ENCODE assay signal across 1 cellular context in genomic region chr12:100437038-100437841, GRCh38.
TF ChIP-seq lines count a peak whose summit lies in the region.

No MANE protein-coding gene starts in this region.

TF ChIP-seq in K562, 482 proteins besides CTCF, POLR2A, EP300 and RAD21 (continued from another document and continues in another):
- no peak for TF ChIP-seq NR0B1 (IDR thresholded peaks at IDR 0.05; ENCODE audit: partially characterized antibody)
- TF ChIP-seq CGGBP1 (CRISPR knock-in tag; IDR thresholded peaks at IDR 0.05) = no peak
- no peak for TF ChIP-seq MTA1 (IDR thresholded peaks at IDR 0.05; ENCODE audit: borderline replicate concordance)
- no peak for TF ChIP-seq CREB3L1 (IDR thresholded peaks at IDR 0.05; ENCODE audit: borderline replicate concordance, low read depth)
- no peak for TF ChIP-seq EHMT2 (IDR thresholded peaks at IDR 0.05)
- no peak for TF ChIP-seq ILF3 (IDR thresholded peaks at IDR 0.05; ENCODE audit: borderline replicate concordance)
- TF ChIP-seq CREB5 (CRISPR knock-in tag; IDR thresholded peaks at IDR 0.05) = no peak
- TF ChIP-seq HDAC2 (IDR thresholded peaks at IDR 0.05) = no peak
- no peak for TF ChIP-seq GATAD2B (IDR thresholded peaks at IDR 0.05; ENCODE audit: borderline replicate concordance)
- no peak for TF ChIP-seq NR4A1 (CRISPR knock-in tag; IDR thresholded peaks at IDR 0.05)
- no peak for TF ChIP-seq NR4A1 (tag; IDR thresholded peaks at IDR 0.05)
- no peak for TF ChIP-seq CHD1 (IDR thresholded peaks at IDR 0.05; ENCODE audit: low read length)
- TF ChIP-seq ELF1 (tag; IDR thresholded peaks at IDR 0.05) = no peak
- no peak for TF ChIP-seq NR2F6 (CRISPR knock-in tag; IDR thresholded peaks at IDR 0.05)
- no peak for TF ChIP-seq FOXP1 (CRISPR knock-in tag; IDR thresholded peaks at IDR 0.05)
- no peak for TF ChIP-seq CEBPZ (IDR thresholded peaks at IDR 0.05; ENCODE audit: borderline replicate concordance, low read depth, low read length)
- TF ChIP-seq PRPF4 (IDR thresholded peaks at IDR 0.05; ENCODE audit: insufficient read depth, low read depth, low read length, poor library complexity, severe bottlenecking) = no peak
- TF ChIP-seq ZBTB1 (CRISPR knock-in tag; IDR thresholded peaks at IDR 0.05; ENCODE audit: borderline replicate concordance, low read depth) = no peak
- TF ChIP-seq LCOR (CRISPR knock-in tag; IDR thresholded peaks at IDR 0.05) = 0 out of 2 replicates have a peak, but pooled peaks have one; percentile 25
- TF ChIP-seq ZNF316 (IDR thresholded peaks at IDR 0.05) = no peak
- no peak for TF ChIP-seq MAX (CRISPR knock-in tag; IDR thresholded peaks at IDR 0.05)
- no peak for TF ChIP-seq RNF2 (IDR thresholded peaks at IDR 0.05)
- TF ChIP-seq HNRNPK (IDR thresholded peaks at IDR 0.05; ENCODE audit: low read depth, low read length, poor library complexity, severe bottlenecking) = no peak
- no peak for TF ChIP-seq HNRNPL (IDR thresholded peaks at IDR 0.05; ENCODE audit: low read depth, low read length)
- no peak for TF ChIP-seq CAMTA2 (CRISPR knock-in tag; conservative IDR thresholded peaks at IDR 0.05)
- no peak for TF ChIP-seq ZNF511 (CRISPR knock-in tag; IDR thresholded peaks at IDR 0.05)
- peak; percentile 30; the same call in 1 of the 2 replicates for TF ChIP-seq GABPA (tag; conservative IDR thresholded peaks at IDR 0.05; ENCODE audit: low read depth)
- TF ChIP-seq PTTG1 (tag; IDR thresholded peaks at IDR 0.05; ENCODE audit: low read depth) = no peak
- no peak for TF ChIP-seq DEAF1 (CRISPR knock-in tag; IDR thresholded peaks at IDR 0.05)
- no peak for TF ChIP-seq RBM39 (optimal IDR thresholded peaks at IDR 0.05; ENCODE audit: low read depth, low read length)
- TF ChIP-seq ZNF280A (IDR thresholded peaks at IDR 0.05; ENCODE audit: low read depth, partially characterized antibody) = no peak
- peak; percentile 51; the same call in 1 of the 2 replicates for TF ChIP-seq DPF2 (IDR thresholded peaks at IDR 0.05)
- peak; percentile 67 for TF ChIP-seq STAT5A (IDR thresholded peaks at IDR 0.05; ENCODE audit: borderline replicate concordance, low read length)
- no peak for TF ChIP-seq ZZZ3 (IDR thresholded peaks at IDR 0.05)
- TF ChIP-seq ARID3A (IDR thresholded peaks at IDR 0.05; ENCODE audit: borderline replicate concordance, low read depth, low read length) = 0 out of 2 replicates have a peak, but pooled peaks have one; percentile 50
- peak in 1 of 2 experiments; percentile 61; a peak in 1 of 4 replicates for TF ChIP-seq RCOR1 (IDR thresholded peaks at IDR 0.05; ENCODE audit: borderline replicate concordance in 1 of 2, low read depth in 2 of 2, low read length in 2 of 2)
- TF ChIP-seq FIP1L1 (IDR thresholded peaks at IDR 0.05; ENCODE audit: low read depth, low read length, poor library complexity, severe bottlenecking) = no peak
